11 cellular contexts compared by ENCODE assay signal in genomic region chr6:13554929-13555333, GRCh38. TPM values are rescaled to one million over a fixed set of nuclear protein-coding genes. Genes with fewer than 3 reads are reported as not detected.
A peak's percentile ranks its signal among the peaks of the same experiment; 100 is the strongest.
DNase-seq lines count a peak whose midpoint lies in the region; ATAC-seq, FAIRE-seq and TF ChIP-seq lines count a peak whose summit lies in the region.
"Had no signal": no experiment of that assay in that cellular context is flagged by ENCODE, and none has a peak within 500 bp of the region (broad histone marks: within the 10 kb centered on the region; RNA-seq: fewer than 3 reads in every experiment).

No MANE protein-coding gene starts in this region.

- intact Hi-C loops in Right ventricle myocardium superior (cut with DNase I) = no loop called here

- no peak for FAIRE-seq in GM12892 (lab: Jason Lieb, UNC)

- peak; percentile 66 for ATAC-seq in Right ventricle myocardium superior (ENCODE audit: poor library complexity)

- H3K27me3 Mint-ChIP-seq in neural crest cell (ENCODE audit: low read depth) = no peaks in the 10 kb centered on the region

- peaks cover 20% of the 10 kb centered on the region for H3K4me1 Mint-ChIP-seq in neural crest cell

- DNase-seq in DMS 273 (lab: John Stamatoyannopoulos, UW; ENCODE audit: unreplicated experiment) = peak; percentile 72
- DNase-seq in SHP77 treated with DMSO at 0.1 percent for 48 hours (lab: John Stamatoyannopoulos, UW) = peak; percentile 48
- peak; percentile 60 for DNase-seq in Right ventricle myocardium superior
- no peak for DNase-seq in neural crest cell (ENCODE audit: low read depth, low spot score)
- no peak for DNase-seq in central memory CD4-positive, alpha-beta T cell
- DNase-seq in GM12892 (ENCODE audit: insufficient read length) = no peak
- no peak for DNase-seq in HuH-7.5 (ENCODE audit: low spot score)
- no peak for DNase-seq in activated CD8-positive, alpha-beta memory T cell treated with anti-CD3 and anti-CD28 coated beads, Interleukin-2, amount 50 U/mL, for 4 hours
- DNase-seq: NCI-H1105 treated with DMSO at 0.1 percent for 48 hours had no signal

- no peaks in the 10 kb centered on the region for H3K9me3 Mint-ChIP-seq in neural crest cell
- H3K9me3 Mint-ChIP-seq: activated T-helper 1 cell treated with anti-CD3 and anti-CD28 coated beads, Interleukin-12 subunit alpha, Interleukin-12 subunit beta, Interleukin-2, Interleukin-4 antibody, amounts not matched to agents 30 ng/mL and 10 ng/mL and 1 ng/mL, durations not matched to agents 14 hours and 24 hours and 36 hours; nephron had no signal

- no peak for TF ChIP-seq CTCF in neural crest cell (conservative IDR thresholded peaks at IDR 0.05)

- peak overlapping the region; percentile 10 for H3K27ac Mint-ChIP-seq in neural crest cell (ENCODE audit: unreplicated experiment)
- H3K27ac Mint-ChIP-seq: activated T-helper 1 cell treated with anti-CD3 and anti-CD28 coated beads, Interleukin-12 subunit alpha, Interleukin-12 subunit beta, Interleukin-2, Interleukin-4 antibody, amounts not matched to agents 30 ng/mL and 10 ng/mL and 1 ng/mL, durations not matched to agents 14 hours and 24 hours and 36 hours; nephron had no signal

- no peak overlapping the region for H3K4me3 Mint-ChIP-seq in neural crest cell
- H3K4me3 Mint-ChIP-seq: activated T-helper 1 cell treated with anti-CD3 and anti-CD28 coated beads, Interleukin-12 subunit alpha, Interleukin-12 subunit beta, Interleukin-2, Interleukin-4 antibody, amounts not matched to agents 30 ng/mL and 10 ng/mL and 1 ng/mL, durations not matched to agents 14 hours and 24 hours and 36 hours; nephron had no signal

- no peak for TF ChIP-seq POLR2A in GM12892 (IDR thresholded peaks at IDR 0.05; ENCODE audit: low read depth, low read length)

- no peaks in the 10 kb centered on the region for H3K36me3 Mint-ChIP-seq in neural crest cell (ENCODE audit: low read depth)

RNA-seq across cellular contexts. Expression of gene SIRT5, which starts 19.5 kb away (rescaled TPM):
- total RNA-seq in Right ventricle myocardium superior = 53.3 TPM
- 8.8 and 10.3 TPM in 2 replicates for total RNA-seq in neural crest cell
- 9.9 TPM for polyA plus RNA-seq in GM12892 (2012; ENCODE audit: missing spikeins)

Comparison
In these comparisons a context has a peak if more than half of its experiments do, and no peak if none do; other contexts are left out.
1. DNase-seq: peak in DMS 273 (single experiment), SHP77 treated with DMSO at 0.1 percent for 48 hours (single experiment) and Right ventricle myocardium superior (single experiment); none in neural crest cell (single experiment), central memory CD4-positive, alpha-beta T cell (single experiment), GM12892 (single experiment), HuH-7.5 (single experiment) and activated CD8-positive, alpha-beta memory T cell treated with anti-CD3 and anti-CD28 coated beads, Interleukin-2, amount 50 U/mL, for 4 hours (single experiment).